1 cellular context compared by ENCODE assay signal in the genomic region with DNA sequence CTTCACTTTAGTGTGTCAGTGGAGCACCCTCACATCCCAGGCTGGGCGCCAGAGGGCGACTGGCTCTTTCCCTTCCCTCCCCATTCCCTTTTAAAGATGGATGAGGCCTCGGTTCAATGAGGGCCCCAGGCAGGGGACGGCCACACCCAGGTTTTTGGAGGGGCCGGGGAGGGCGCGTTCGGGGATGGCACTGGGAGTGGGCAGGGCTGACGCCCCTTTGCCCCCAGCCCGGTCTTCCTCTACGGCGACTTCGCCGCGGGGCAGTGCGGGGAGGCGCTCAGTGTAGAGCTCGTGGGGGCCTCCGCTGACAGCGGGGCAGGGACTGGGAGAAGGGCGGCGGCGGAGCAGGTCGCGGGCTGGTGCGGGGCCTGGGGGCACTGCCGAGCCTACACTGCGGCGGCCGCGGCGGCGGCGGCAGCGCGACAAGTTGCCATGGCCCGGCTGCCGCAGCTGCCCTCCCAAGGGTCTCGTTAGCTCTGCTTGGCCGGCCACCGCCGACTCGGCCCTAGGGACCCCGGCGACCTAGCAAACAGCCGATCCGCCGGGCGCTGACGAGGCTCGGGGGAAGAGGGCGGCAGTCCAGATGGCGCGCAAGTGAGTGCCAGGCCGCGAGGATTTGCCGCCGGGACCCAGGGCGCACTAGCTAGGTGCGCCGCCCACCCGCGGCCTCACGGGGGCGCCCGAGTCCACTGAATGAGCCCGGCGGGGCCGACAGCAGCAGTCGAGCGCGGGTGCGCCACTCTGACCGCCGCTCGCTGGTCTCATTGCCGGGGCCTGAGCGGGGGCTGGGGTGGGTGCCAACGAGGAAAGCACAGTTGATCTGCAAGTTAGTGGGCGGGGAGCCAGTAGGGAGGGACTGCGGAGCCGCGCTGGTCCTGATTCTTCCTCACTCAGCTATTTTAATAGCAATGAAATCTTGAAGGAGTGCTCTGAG.
TF ChIP-seq lines count a peak whose summit lies in the region.

No MANE protein-coding gene starts in this region.

TF ChIP-seq in HepG2, 621 proteins besides CTCF, POLR2A, EP300 and RAD21 (continued from another document and continues in another):
- TF ChIP-seq SATB2 (CRISPR knock-in tag; IDR thresholded peaks at IDR 0.05), result no peak
- TF ChIP-seq CEBPG (CRISPR knock-in tag; IDR thresholded peaks at IDR 0.05), result no peak
- TF ChIP-seq, protein P1, sequence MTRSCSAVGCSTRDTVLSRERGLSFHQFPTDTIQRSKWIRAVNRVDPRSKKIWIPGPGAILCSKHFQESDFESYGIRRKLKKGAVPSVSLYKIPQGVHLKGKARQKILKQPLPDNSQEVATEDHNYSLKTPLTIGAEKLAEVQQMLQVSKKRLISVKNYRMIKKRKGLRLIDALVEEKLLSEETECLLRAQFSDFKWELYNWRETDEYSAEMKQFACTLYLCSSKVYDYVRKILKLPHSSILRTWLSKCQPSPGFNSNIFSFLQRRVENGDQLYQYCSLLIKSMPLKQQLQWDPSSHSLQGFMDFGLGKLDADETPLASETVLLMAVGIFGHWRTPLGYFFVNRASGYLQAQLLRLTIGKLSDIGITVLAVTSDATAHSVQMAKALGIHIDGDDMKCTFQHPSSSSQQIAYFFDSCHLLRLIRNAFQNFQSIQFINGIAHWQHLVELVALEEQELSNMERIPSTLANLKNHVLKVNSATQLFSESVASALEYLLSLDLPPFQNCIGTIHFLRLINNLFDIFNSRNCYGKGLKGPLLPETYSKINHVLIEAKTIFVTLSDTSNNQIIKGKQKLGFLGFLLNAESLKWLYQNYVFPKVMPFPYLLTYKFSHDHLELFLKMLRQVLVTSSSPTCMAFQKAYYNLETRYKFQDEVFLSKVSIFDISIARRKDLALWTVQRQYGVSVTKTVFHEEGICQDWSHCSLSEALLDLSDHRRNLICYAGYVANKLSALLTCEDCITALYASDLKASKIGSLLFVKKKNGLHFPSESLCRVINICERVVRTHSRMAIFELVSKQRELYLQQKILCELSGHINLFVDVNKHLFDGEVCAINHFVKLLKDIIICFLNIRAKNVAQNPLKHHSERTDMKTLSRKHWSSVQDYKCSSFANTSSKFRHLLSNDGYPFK (CRISPR knock-in tag; IDR thresholded peaks at IDR 0.05; ENCODE audit: borderline replicate concordance), result no peak
- TF ChIP-seq KDM4B (CRISPR knock-in tag; IDR thresholded peaks at IDR 0.05), result no peak
- TF ChIP-seq SMC3 (IDR thresholded peaks at IDR 0.05; ENCODE audit: low read length), result peak; percentile 30; the same call in 1 of the 2 replicates
- 0 out of 2 replicates have a peak, but pooled peaks have one; percentile 16 for TF ChIP-seq ELF3 (CRISPR knock-in tag; IDR thresholded peaks at IDR 0.05)
- TF ChIP-seq ATF2 (CRISPR knock-in tag; IDR thresholded peaks at IDR 0.05), result no peak
- no peak for TF ChIP-seq KDM1A (CRISPR knock-in tag; IDR thresholded peaks at IDR 0.05)
- peak; percentile 36; the same call in 1 of the 2 replicates for TF ChIP-seq ZGPAT (CRISPR knock-in tag; IDR thresholded peaks at IDR 0.05)
- peak; percentile 34; the same call in 1 of the 2 replicates for TF ChIP-seq ZNF160 (CRISPR knock-in tag; IDR thresholded peaks at IDR 0.05)
- 0 out of 2 replicates have a peak, but pooled peaks have one; percentile 25 for TF ChIP-seq JUND (CRISPR knock-in tag; IDR thresholded peaks at IDR 0.05)
- no peak for TF ChIP-seq HNF4A (CRISPR knock-in tag; IDR thresholded peaks at IDR 0.05)
- TF ChIP-seq MIER3 (CRISPR knock-in tag; IDR thresholded peaks at IDR 0.05; ENCODE audit: borderline replicate concordance), result 0 out of 2 replicates have a peak, but pooled peaks have one; percentile 27
- TF ChIP-seq SYNCRIP (IDR thresholded peaks at IDR 0.05; ENCODE audit: insufficient read depth, low read depth, low read length), result no peak
- no peak for TF ChIP-seq FOSL2 (CRISPR knock-in tag; IDR thresholded peaks at IDR 0.05)
- TF ChIP-seq FUBP1 (CRISPR knock-in tag; IDR thresholded peaks at IDR 0.05; ENCODE audit: borderline replicate concordance), result 0 out of 2 replicates have a peak, but pooled peaks have one; percentile 68
- no peak for TF ChIP-seq ZNF33A (CRISPR knock-in tag; IDR thresholded peaks at IDR 0.05; ENCODE audit: borderline replicate concordance)
- TF ChIP-seq ZNF776 (CRISPR knock-in tag; IDR thresholded peaks at IDR 0.05), result no peak; the same call in 1 of the 2 replicates
- 0 out of 2 replicates have a peak, but pooled peaks have one; percentile 22 for TF ChIP-seq IRF9 (CRISPR knock-in tag; IDR thresholded peaks at IDR 0.05; ENCODE audit: borderline replicate concordance)
- peak; percentile 30; the same call in 1 of the 2 replicates for TF ChIP-seq ARID4A (CRISPR knock-in tag; IDR thresholded peaks at IDR 0.05; ENCODE audit: borderline replicate concordance)
- TF ChIP-seq GATAD1 (CRISPR knock-in tag; IDR thresholded peaks at IDR 0.05), result peak; percentile 47; the same call in 1 of the 2 replicates
- TF ChIP-seq XRCC5 (optimal IDR thresholded peaks at IDR 0.05; ENCODE audit: low read length), result peak; percentile 75
- TF ChIP-seq ZNF569 (CRISPR knock-in tag; IDR thresholded peaks at IDR 0.05; ENCODE audit: borderline replicate concordance), result no peak
- TF ChIP-seq ZNF792 (CRISPR knock-in tag; IDR thresholded peaks at IDR 0.05), result no peak
- TF ChIP-seq, protein P2, sequence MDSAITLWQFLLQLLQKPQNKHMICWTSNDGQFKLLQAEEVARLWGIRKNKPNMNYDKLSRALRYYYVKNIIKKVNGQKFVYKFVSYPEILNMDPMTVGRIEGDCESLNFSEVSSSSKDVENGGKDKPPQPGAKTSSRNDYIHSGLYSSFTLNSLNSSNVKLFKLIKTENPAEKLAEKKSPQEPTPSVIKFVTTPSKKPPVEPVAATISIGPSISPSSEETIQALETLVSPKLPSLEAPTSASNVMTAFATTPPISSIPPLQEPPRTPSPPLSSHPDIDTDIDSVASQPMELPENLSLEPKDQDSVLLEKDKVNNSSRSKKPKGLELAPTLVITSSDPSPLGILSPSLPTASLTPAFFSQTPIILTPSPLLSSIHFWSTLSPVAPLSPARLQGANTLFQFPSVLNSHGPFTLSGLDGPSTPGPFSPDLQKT (CRISPR knock-in tag; IDR thresholded peaks at IDR 0.05; ENCODE audit: borderline replicate concordance), result no peak
- peak; percentile 49; the same call in 1 of the 2 replicates for TF ChIP-seq ZNF574 (CRISPR knock-in tag; IDR thresholded peaks at IDR 0.05)
- TF ChIP-seq SRSF4 (IDR thresholded peaks at IDR 0.05; ENCODE audit: low read depth, low read length, poor library complexity, severe bottlenecking), result no peak
- peak; percentile 37 for TF ChIP-seq HNRNPLL (IDR thresholded peaks at IDR 0.05; ENCODE audit: low read depth, low read length, poor library complexity, severe bottlenecking)
- peak; percentile 81 for TF ChIP-seq ZNF777 (CRISPR knock-in tag; IDR thresholded peaks at IDR 0.05)
- TF ChIP-seq YY1 (IDR thresholded peaks at IDR 0.05; ENCODE audit: insufficient read depth, insufficient replicate concordance, low read depth, low read length), result peak; percentile 27
- TF ChIP-seq, protein P3, sequence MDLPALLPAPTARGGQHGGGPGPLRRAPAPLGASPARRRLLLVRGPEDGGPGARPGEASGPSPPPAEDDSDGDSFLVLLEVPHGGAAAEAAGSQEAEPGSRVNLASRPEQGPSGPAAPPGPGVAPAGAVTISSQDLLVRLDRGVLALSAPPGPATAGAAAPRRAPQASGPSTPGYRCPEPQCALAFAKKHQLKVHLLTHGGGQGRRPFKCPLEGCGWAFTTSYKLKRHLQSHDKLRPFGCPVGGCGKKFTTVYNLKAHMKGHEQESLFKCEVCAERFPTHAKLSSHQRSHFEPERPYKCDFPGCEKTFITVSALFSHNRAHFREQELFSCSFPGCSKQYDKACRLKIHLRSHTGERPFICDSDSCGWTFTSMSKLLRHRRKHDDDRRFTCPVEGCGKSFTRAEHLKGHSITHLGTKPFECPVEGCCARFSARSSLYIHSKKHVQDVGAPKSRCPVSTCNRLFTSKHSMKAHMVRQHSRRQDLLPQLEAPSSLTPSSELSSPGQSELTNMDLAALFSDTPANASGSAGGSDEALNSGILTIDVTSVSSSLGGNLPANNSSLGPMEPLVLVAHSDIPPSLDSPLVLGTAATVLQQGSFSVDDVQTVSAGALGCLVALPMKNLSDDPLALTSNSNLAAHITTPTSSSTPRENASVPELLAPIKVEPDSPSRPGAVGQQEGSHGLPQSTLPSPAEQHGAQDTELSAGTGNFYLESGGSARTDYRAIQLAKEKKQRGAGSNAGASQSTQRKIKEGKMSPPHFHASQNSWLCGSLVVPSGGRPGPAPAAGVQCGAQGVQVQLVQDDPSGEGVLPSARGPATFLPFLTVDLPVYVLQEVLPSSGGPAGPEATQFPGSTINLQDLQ (CRISPR knock-in tag; IDR thresholded peaks at IDR 0.05), result no peak
